In the genomic region with DNA sequence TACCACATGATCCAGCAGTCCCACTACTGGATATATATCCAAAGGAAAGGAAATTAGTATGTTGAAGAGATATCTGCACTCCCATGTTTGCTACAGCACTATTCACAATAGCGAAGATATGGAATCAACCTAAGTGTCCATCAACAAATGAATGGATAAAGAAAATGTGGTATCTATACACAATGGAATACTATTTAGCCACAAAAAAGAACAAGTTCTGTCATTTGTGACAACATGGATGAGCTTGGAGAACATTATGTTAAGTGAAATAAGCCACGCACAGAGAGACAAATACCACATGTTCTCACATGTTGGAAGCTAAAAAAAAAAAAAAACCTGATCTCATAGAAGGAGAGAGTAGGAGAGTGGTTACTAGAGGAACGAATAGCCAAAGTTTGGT, we compare ENCODE assay signal across 9 cellular contexts. TPM values are rescaled to one million over a fixed set of nuclear protein-coding genes. Genes with fewer than 3 reads are reported as not detected.
"Had no signal": no experiment of that assay in that cellular context is flagged by ENCODE, and none has a peak within 500 bp of the region (broad histone marks: within the 10 kb centered on the region; RNA-seq: fewer than 3 reads in every experiment).

No MANE protein-coding gene starts in this region.

- H3K4me3 Mint-ChIP-seq: IgD-negative memory B cell had no signal

- H3K27me3 Mint-ChIP-seq: IgD-negative memory B cell had no signal

- H3K27ac ChIP-seq: HL-60, KMS-11 had no signal

- DNase-seq: IMR-90, KBM-7, KG1 had no signal

- H3K27ac Mint-ChIP-seq: IgD-negative memory B cell had no signal

- H3K4me2 ChIP-seq: KMS-11 had no signal

- ATAC-seq: HepG2 had no signal

- FAIRE-seq: HepG2, HTR-8/SVneo had no signal

- H3K9ac ChIP-seq: KMS-11 had no signal

RNA-seq across cellular contexts. Expression of a gene that starts 21.2 kb away (rescaled TPM):
- total RNA-seq: HepG2, HT1080, IMR-90 had no signal
- polyA plus RNA-seq: IgD-negative memory B cell, IMR-90 had no signal
